ENCODE assay signal across 9 cellular contexts in genomic region chr16:22161999-22162657, GRCh38. TPM values are rescaled to one million over a fixed set of nuclear protein-coding genes. Genes with fewer than 3 reads are reported as not detected.
DNase-seq lines count a peak whose midpoint lies in the region; ATAC-seq, FAIRE-seq and TF ChIP-seq lines count a peak whose summit lies in the region.
"Had no signal": no experiment of that assay in that cellular context is flagged by ENCODE, and none has a peak within 500 bp of the region (broad histone marks: within the 10 kb centered on the region; RNA-seq: fewer than 3 reads in every experiment).

Gene SDR42E2, plus strand, starts transcription at chr16:22162506. Its CDS starts 3,077 bp downstream, at chr16:22165583.

- H3K4me3 Mint-ChIP-seq in progenitor cell of endocrine pancreas (ENCODE audit: low read depth) = peak within 1 kb of the TSS; percentile 19

- no peak within 1 kb of the TSS for H3K4me3 ChIP-seq in GM12878
- no peak within 1 kb of the TSS for H3K4me3 ChIP-seq in vagina

- RAD21 ChIA-PET in GM12878 (lab: Charles Lee; ENCODE audit: unreplicated experiment) = no interaction called here

- intact Hi-C loops in GM12878 (cut with micrococcal nuclease; ENCODE audit: unreplicated experiment) = no loop called here
- intact Hi-C loops in vagina (cut with DNase I) = no loop called here

- POLR2A ChIA-PET in RWPE1 (lab: Yijun Ruan, JAX; ENCODE audit: low non-redundant PET) = no interaction called here
- POLR2A ChIA-PET in GM12878 (lab: Charles Lee) = no interaction called here

- no peaks in the 10 kb centered on the region for H3K4me1 ChIP-seq in GM12878 (ENCODE audit: control insufficient read depth, insufficient read depth, low read length)
- H3K4me1 ChIP-seq in vagina = peaks cover 9% of the 10 kb centered on the region

- H3K27ac ChIP-seq in RWPE1 (no peak within 1 kb of the TSS), GM12878 (ENCODE audit: control insufficient read depth, insufficient read depth) (no peak within 1 kb of the TSS), vagina (no peak within 1 kb of the TSS)

- no peaks in the 10 kb centered on the region for H3K4me1 Mint-ChIP-seq in progenitor cell of endocrine pancreas (ENCODE audit: low read depth)

- H2AFZ ChIP-seq in GM12878 (ENCODE audit: control insufficient read depth, low read depth, low read length) = no peak within 1 kb of the TSS

- CTCF ChIA-PET in RWPE1 (lab: Yijun Ruan, JAX) = interaction anchor here (0.7 kb wide), 1 partner anchor 730 kb away, joined by 3 read pairs; no protein-coding TSS in a partner anchor
- CTCF ChIA-PET in GM12878 (lab: Yijun Ruan, JAX) = no interaction called here

- H3K27ac Mint-ChIP-seq in progenitor cell of endocrine pancreas = no peak within 1 kb of the TSS

- FAIRE-seq in GM12878 (lab: Jason Lieb, UNC) = no peak

- no peaks in the 10 kb centered on the region; the same call in 1 of the 2 replicates for H4K20me1 ChIP-seq in GM12878 (ENCODE audit: control insufficient read depth, insufficient read depth)

- H3K36me3 ChIP-seq in GM12878 (ENCODE audit: control insufficient read depth in 2 of 2, insufficient read depth in 2 of 2, low read length in 1 of 2) (no peaks in the 10 kb centered on the region), vagina (no peaks in the 10 kb centered on the region)

- TF ChIP-seq POLR2A in GM12878 (IDR thresholded peaks at IDR 0.05; ENCODE audit: low read depth, low read length) = no peak
- TF ChIP-seq POLR2A in vagina (IDR thresholded peaks at IDR 0.05) = no peak

- no peaks in the 10 kb centered on the region for H3K79me2 ChIP-seq in GM12878 (ENCODE audit: control insufficient read depth, insufficient read depth, low read length)

- no TSS peak for BruUV-seq in GM12878 (replicated peaks; lab: Mats Ljungman, UMichigan)

- SMC1A ChIA-PET in GM12878 (lab: Charles Lee; ENCODE audit: uncharacterized antibody, unreplicated experiment) = no interaction called here

- H3K27me3 ChIP-seq in GM12878 (replicated peaks in 1 of 2; ENCODE audit: control insufficient read depth in 2 of 2, insufficient read depth in 2 of 2, low read length in 1 of 2) (peaks cover 0 to 3% of the 10 kb centered on the region in 2 experiments; a peak in 3 of 4 replicates), vagina (no peaks in the 10 kb centered on the region)

- no peak for TF ChIP-seq RAD21 in GM12878 (IDR thresholded peaks at IDR 0.05; ENCODE audit: insufficient read depth, low read depth, low read length)

- TF ChIP-seq CTCF in RWPE1 (conservative IDR thresholded peaks at IDR 0.05; ENCODE audit: low read depth) = no peak
- no peak for TF ChIP-seq CTCF in GM12878 (IDR thresholded peaks at IDR 0.05 in 2 of 3, conservative IDR thresholded peaks at IDR 0.05 in 1 of 3; ENCODE audit: control insufficient read depth in 2 of 3, extremely low read depth in 1 of 3, insufficient read depth in 1 of 3, low read depth in 3 of 3, low read length in 3 of 3)
- no peak for TF ChIP-seq CTCF in progenitor cell of endocrine pancreas (IDR thresholded peaks at IDR 0.05; ENCODE audit: unreplicated experiment)
- TF ChIP-seq CTCF in vagina (IDR thresholded peaks at IDR 0.05) = no peak

- DNase-seq in D341Med (ENCODE audit: low spot score) (peak; percentile 57), RWPE1 (ENCODE audit: low spot score) (peak; percentile 69), GM12878 (ENCODE audit: low read depth, low spot score) (no peak), progenitor cell of endocrine pancreas (ENCODE audit: low spot score, unreplicated experiment) (peak; percentile 38), NCI-H524 (lab: John Stamatoyannopoulos, UW) (no peak), vagina (ENCODE audit: extremely low spot score in 2 of 2) (no peak)
- DNase-seq in NK-92 treated with Interleukin-12 subunit alpha and Interleukin-12 subunit beta, amount 100 ng/mL, for 24 hours (lab: John Stamatoyannopoulos, UW) = no peak

- no peak within 1 kb of the TSS for H3K9ac ChIP-seq in GM12878 (ENCODE audit: control insufficient read depth, insufficient read depth, low read length)

- H3K27me3 Mint-ChIP-seq in progenitor cell of endocrine pancreas = peaks cover 41% of the 10 kb centered on the region

- WGBS in GM12878 (ENCODE audit: insufficient coverage, insufficient replicate concordance, low lambda C conversion rate, missing lambda C conversion rate) = 29% methylated on average over 23 of the region's 40 CpGs

- no peak for TF ChIP-seq EP300 in GM12878 (IDR thresholded peaks at IDR 0.05; ENCODE audit: borderline replicate concordance in 1 of 2, control insufficient read depth in 1 of 2, low read depth in 2 of 2, low read length in 2 of 2)

- ATAC-seq in GM12878 (0 out of 3 replicates have a peak, but pooled peaks have one; percentile 17), HG02840 (IDR thresholded peaks at IDR 0.05; ENCODE audit: low FRiP score, unreplicated experiment) (no peak)

- no peaks in the 10 kb centered on the region for H3K36me3 Mint-ChIP-seq in progenitor cell of endocrine pancreas (ENCODE audit: insufficient read depth)

- H3K4me2 ChIP-seq in GM12878 (ENCODE audit: control insufficient read depth, insufficient read depth) = no peak within 1 kb of the TSS

- H3K9me3 ChIP-seq in GM12878 (replicated peaks; ENCODE audit: control insufficient read depth, insufficient read depth, low read length) (no peaks in the 10 kb centered on the region), vagina (no peaks in the 10 kb centered on the region)

- no peaks in the 10 kb centered on the region for H3K9me3 Mint-ChIP-seq in progenitor cell of endocrine pancreas (ENCODE audit: low read depth)

- in situ Hi-C loops in GM12878 (cut with MboI) = no loop called here

TF ChIP-seq in GM12878, 131 proteins besides CTCF, POLR2A, EP300 and RAD21:
- TF ChIP-seq MTA2 (IDR thresholded peaks at IDR 0.05; ENCODE audit: low read depth) (no peak), HDAC6 (IDR thresholded peaks at IDR 0.05; ENCODE audit: unreplicated experiment) (no peak), SIX5 (IDR thresholded peaks at IDR 0.05; ENCODE audit: low read depth, low read length, severe bottlenecking) (no peak), BHLHE40 (IDR thresholded peaks at IDR 0.05; ENCODE audit: borderline replicate concordance in 1 of 2, low read depth in 2 of 2, low read length in 1 of 2) (no peak), KDM1A (IDR thresholded peaks at IDR 0.05; ENCODE audit: borderline replicate concordance) (no peak)

RNA-seq across cellular contexts. Expression of gene SDR42E2, which starts in this region (rescaled TPM):
- total RNA-seq in GM12878 (2013; cell fraction: nucleolus; rRNA removed) = 0.13 TPM in 1 of 2 replicates, not detected in the other
- not detected in 2 replicates for total RNA-seq in GM12878 (2014; rRNA removed)
- total RNA-seq in GM12878 (2014; rRNA removed; fragmentation: Illumina TruSeq; extraction: Trizol) = 0.05 TPM in 1 of 2 replicates, not detected in the other
- total RNA-seq in GM12878 (2021) = not detected in 2 replicates
- polyA plus RNA-seq in GM12878 (2011; ENCODE audit: low read depth) = not detected
- polyA plus RNA-seq in GM12878 (2011; rRNA removed) = 0.06 and 0.07 TPM in 2 replicates
- polyA plus RNA-seq in GM12878 (2011; cell fraction: cytosol; rRNA removed) = not detected in 2 replicates
- polyA plus RNA-seq in GM12878 (2011; cell fraction: nucleus; rRNA removed) = 0.10 TPM in 2 replicates
- polyA plus RNA-seq in GM12878 (2012) = 0.10 TPM in 1 of 2 replicates, not detected in the other
- 0.01 TPM in 1 of 2 replicates, not detected in the other for polyA plus RNA-seq in GM12878 (2014; fragmentation: Illumina TruSeq; extraction: Trizol)
- under 1 TPM; 0.05 to 0.09 TPM for polyA plus RNA-seq in GM12878 (2014; fragmentation: Nextera tagmentation; extraction: Ambion mirVana)
- not detected in 2 replicates for polyA plus RNA-seq in GM12878 (2014; rRNA removed)
- under 1 TPM; 0.09 TPM for polyA plus RNA-seq in GM12878 (2016; fragmentation: Nextera tagmentation; extraction: Ambion mirVana)
- polyA minus RNA-seq in GM12878 (2011; rRNA and poly(A)+ RNA removed) = 0.07 TPM in 1 of 2 replicates, not detected in the other
- not detected in 2 replicates for polyA minus RNA-seq in GM12878 (2011; cell fraction: cytosol; rRNA and poly(A)+ RNA removed)
- polyA minus RNA-seq in GM12878 (2011; cell fraction: nucleus; rRNA and poly(A)+ RNA removed) = 0.38 and 0.48 TPM in 2 replicates
- not detected in 2 replicates for total RNA-seq in progenitor cell of endocrine pancreas
- not detected for total RNA-seq in vagina
- total RNA-seq: SK-MEL-5 had no signal

Comparison
In these comparisons a context has a peak if more than half of its experiments do, and no peak if none do; other contexts are left out.
1. Peak in ATAC-seq in GM12878; RNA of the gene not detected or under 1 TPM.
2. Peak in DNase-seq in progenitor cell of endocrine pancreas; RNA of the gene not detected or under 1 TPM.
3. DNase-seq: peak in D341Med (single experiment) and RWPE1 (single experiment); none in GM12878 (single experiment), NK-92 treated with Interleukin-12 subunit alpha and Interleukin-12 subunit beta, amount 100 ng/mL, for 24 hours (single experiment), NCI-H524 (0 of 2) and vagina (0 of 2).